16 cellular contexts compared by ENCODE assay signal in the genomic region with DNA sequence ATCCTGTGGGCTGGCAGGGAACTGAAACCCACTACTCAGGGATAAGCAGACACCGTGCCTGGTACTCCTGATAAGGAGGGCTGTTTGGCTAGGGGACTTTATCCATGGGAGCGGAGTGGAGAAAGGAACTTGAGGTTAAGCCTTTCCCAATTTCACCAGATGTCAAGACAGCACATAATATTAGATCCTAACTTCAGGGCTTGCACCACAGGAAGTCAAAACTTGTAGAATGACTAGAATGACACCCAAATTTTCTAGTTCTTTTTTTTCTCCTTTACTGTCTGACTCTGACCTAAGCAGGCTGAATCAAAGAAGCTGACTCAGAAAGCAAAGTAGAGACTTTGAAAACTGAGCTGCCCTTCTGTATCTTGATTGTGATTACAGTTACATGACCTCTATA. TPM values are rescaled to one million over a fixed set of nuclear protein-coding genes. Genes with fewer than 3 reads are reported as not detected.
DNase-seq lines count a peak whose midpoint lies in the region; ATAC-seq, FAIRE-seq and TF ChIP-seq lines count a peak whose summit lies in the region.
"Had no signal": no experiment of that assay in that cellular context is flagged by ENCODE, and none has a peak within 500 bp of the region (broad histone marks: within the 10 kb centered on the region; RNA-seq: fewer than 3 reads in every experiment).

No MANE protein-coding gene starts in this region.

- H3K27ac Mint-ChIP-seq in CD14-positive monocyte (peak overlapping the region; percentile 91 to 97 (median 96)), endodermal cell (no peak overlapping the region)
- H3K27ac Mint-ChIP-seq: progenitor cell of endocrine pancreas had no signal

- no peaks in the 10 kb centered on the region for H3K36me3 ChIP-seq in endodermal cell (ENCODE audit: control insufficient read depth, insufficient read depth, low read length)
- H3K36me3 ChIP-seq: adrenal gland, BE2C had no signal

- intact Hi-C loops in CD14-positive monocyte (cut with micrococcal nuclease) = loop anchor here in 1 of 2 donors (5.0 kb wide), 1 partner anchor 60 kb away; a partner anchor contains a TSS

- no peaks in the 10 kb centered on the region for H3K9me3 ChIP-seq in endodermal cell (ENCODE audit: control insufficient read depth, low read length)
- H3K9me3 ChIP-seq: adrenal gland, BE2C had no signal

- no peak overlapping the region for H3K9ac ChIP-seq in endodermal cell (ENCODE audit: extremely low read depth, low read length, poor library complexity, severe bottlenecking)

- H3K4me3 ChIP-seq in endodermal cell (ENCODE audit: low read length) = no peak overlapping the region
- H3K4me3 ChIP-seq: adrenal gland had no signal

- H3K27ac ChIP-seq in endodermal cell (ENCODE audit: low read depth, low read length) (no peak overlapping the region), substantia nigra (ENCODE audit: low read depth, low read length, poor library complexity, severe bottlenecking) (no peak overlapping the region)
- H3K27ac ChIP-seq: foreskin keratinocyte had no signal

- peaks cover 1% of the 10 kb centered on the region for H3K4me1 ChIP-seq in endodermal cell (ENCODE audit: control insufficient read depth, insufficient read depth, low read length)
- H3K4me1 ChIP-seq: adrenal gland, BE2C, foreskin keratinocyte had no signal

- DNase-seq in CD14-positive monocyte (ENCODE audit: low spot score) (no peak), GM12891 (ENCODE audit: insufficient read length, low spot score) (no peak), SIG-M5 (lab: John Stamatoyannopoulos, UW) (peak; percentile 7), medulla oblongata (ENCODE audit: extremely low spot score) (peak; percentile 16), endodermal cell (no peak), substantia nigra (lab: John Stamatoyannopoulos, UW) (no peak)
- DNase-seq: activated CD4-positive, alpha-beta T cell treated with anti-CD3 and anti-CD28 coated beads, Interleukin-2, amount 50 U/mL, for 1 hour; adrenal gland; BE2C; cerebellar nuclear complex; DMS153; foreskin keratinocyte; NCI-H526 treated with DMSO at 0.1 percent for 48 hours; RPMI8226 had no signal

- H3K4me1 Mint-ChIP-seq in CD14-positive monocyte (peaks cover 35% of the 10 kb centered on the region), endodermal cell (peaks cover 8% of the 10 kb centered on the region)

- no peak for FAIRE-seq in GM12891 (lab: Jason Lieb, UNC)

- TF ChIP-seq CTCF in CD14-positive monocyte (IDR thresholded peaks at IDR 0.05) (no peak), endodermal cell (conservative IDR thresholded peaks at IDR 0.05) (no peak)

- peaks cover 0 to 8% (median 5%) of the 10 kb centered on the region in 3 donors for H3K27me3 Mint-ChIP-seq in CD14-positive monocyte (ENCODE audit: low read depth in 3 of 3)
- no peaks in the 10 kb centered on the region for H3K27me3 Mint-ChIP-seq in endodermal cell (ENCODE audit: insufficient read depth)

- H3K27me3 ChIP-seq in endodermal cell (ENCODE audit: control insufficient read depth, insufficient read depth, low read length, poor library complexity, severe bottlenecking) = no peaks in the 10 kb centered on the region
- H3K27me3 ChIP-seq: adrenal gland, BE2C had no signal

- no peak for ATAC-seq in GM18873 (IDR thresholded peaks at IDR 0.05; ENCODE audit: low FRiP score, unreplicated experiment)
- ATAC-seq: foreskin keratinocyte had no signal

- H3K4me3 Mint-ChIP-seq in CD14-positive monocyte (peak overlapping the region; percentile 43 to 65), endodermal cell (no peak overlapping the region)

- 82 to 83% methylated on average over 2 of the region's 2 CpGs for WGBS in endodermal cell (ENCODE audit: insufficient coverage in 1 of 2, insufficient read length in 1 of 2), 2 experiments

- no peak for TF ChIP-seq POLR2A in GM12891 (IDR thresholded peaks at IDR 0.05; ENCODE audit: low read depth, low read length)

- H3K36me3 Mint-ChIP-seq in CD14-positive monocyte = no peaks in the 10 kb centered on the region
- no peaks in the 10 kb centered on the region for H3K36me3 Mint-ChIP-seq in endodermal cell (ENCODE audit: low read depth)

- H3K9me3 Mint-ChIP-seq in CD14-positive monocyte (peaks cover 0 to 4% (median 1%) of the 10 kb centered on the region in 7 donors), endodermal cell (no peaks in the 10 kb centered on the region)

TF ChIP-seq in GM12891, 5 proteins besides CTCF, POLR2A, EP300 and RAD21:
- TF ChIP-seq SPI1 (IDR thresholded peaks at IDR 0.05; ENCODE audit: low read depth, low read length) = peak; percentile 48
- no peak for TF ChIP-seq POLR2AphosphoS5 (IDR thresholded peaks at IDR 0.05; ENCODE audit: low read depth, low read length)
- TF ChIP-seq POU2F2 (IDR thresholded peaks at IDR 0.05; ENCODE audit: low read depth, low read length) = no peak

RNA-seq across cellular contexts. Expression of a gene that starts 7.1 kb away (rescaled TPM):
- 10 to 100 TPM; 18.6 to 19.4 TPM for polyA plus RNA-seq in CD14-positive monocyte
- 13.9 TPM for polyA plus RNA-seq in GM12891 (2012; ENCODE audit: low read depth, missing spikeins)
- total RNA-seq in endodermal cell = 10 to 100 TPM; 17.8 to 19.3 TPM
- polyA plus RNA-seq in endodermal cell (2013, experiment 1 of 2) = 23.1 TPM
- polyA plus RNA-seq in endodermal cell (2013, experiment 2 of 2) = 26.7 TPM

RNA-seq across cellular contexts. Expression of a gene that starts 13.8 kb away (rescaled TPM):
- 10 to 100 TPM; 26.1 to 41.1 TPM for polyA plus RNA-seq in CD14-positive monocyte
- 22.6 TPM for polyA plus RNA-seq in GM12891 (2012; ENCODE audit: low read depth, missing spikeins)
- 10 to 100 TPM; 86.2 to 96.5 TPM for total RNA-seq in endodermal cell
- polyA plus RNA-seq in endodermal cell (2013, experiment 1 of 2) = 75.0 TPM
- polyA plus RNA-seq in endodermal cell (2013, experiment 2 of 2) = 72.1 TPM

Comparison
In these comparisons a context has a peak if more than half of its experiments do, and no peak if none do; other contexts are left out.
1. DNase-seq: peak in SIG-M5 (single experiment) and medulla oblongata (single experiment); none in CD14-positive monocyte (single experiment), GM12891 (single experiment), endodermal cell (single experiment) and substantia nigra (0 of 49).